In the genomic region with DNA sequence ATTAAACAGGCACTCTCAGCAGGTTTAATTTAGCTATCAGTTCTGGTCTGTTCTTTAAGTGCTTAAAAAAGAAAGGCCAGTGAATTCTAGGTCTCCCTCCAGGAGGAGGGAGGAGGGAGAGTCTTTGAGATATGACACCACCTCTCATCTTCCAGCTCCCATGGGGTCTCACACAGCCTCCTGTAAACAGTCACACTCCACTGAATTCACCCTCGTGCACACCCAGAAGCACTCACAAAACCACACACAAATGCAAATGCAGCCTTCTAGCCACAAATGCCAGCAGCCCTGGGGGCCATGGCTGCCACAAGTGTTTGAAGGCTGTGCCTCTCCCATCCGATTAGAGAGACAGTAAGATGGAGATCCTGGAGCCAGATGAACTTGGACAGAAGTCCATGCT, we compare ENCODE assay signal across 15 cellular contexts.
"Had no signal": no experiment of that assay in that cellular context is flagged by ENCODE, and none has a peak within 500 bp of the region (broad histone marks: within the 10 kb centered on the region; RNA-seq: fewer than 3 reads in every experiment).

No MANE protein-coding gene starts in this region.

- FAIRE-seq: TTC549 had no signal

- H2AFZ ChIP-seq: parathyroid adenoma had no signal

- ATAC-seq: stimulated activated naive CD8-positive, alpha-beta T cell treated with anti-CD3 and anti-CD28 coated beads, Interleukin-15, amount 100 ng/mL, for 72 hours; upper lobe of right lung had no signal

- H3K27me3 ChIP-seq: testis had no signal

- H3K9ac ChIP-seq: parathyroid adenoma had no signal

- H3K79me2 ChIP-seq: parathyroid adenoma had no signal

- H3K9me3 ChIP-seq: testis, upper lobe of right lung had no signal

- DNase-seq: activated CD4-positive, alpha-beta T cell treated with anti-CD3 and anti-CD28 coated beads, Interleukin-2, amount 50 U/mL, for 1 hour; activated CD4-positive, CD25-positive, alpha-beta regulatory T cell; activated naive CD8-positive, alpha-beta T cell treated with anti-CD3 and anti-CD28 coated beads, Interleukin-2, amount 10 ng/mL, durations not matched to agents 7 days and 5 days; activated T-cell treated with anti-CD3 and anti-CD28 coated beads, Interleukin-2, amount 50 U/mL, for 24 hours; anterior cingulate cortex; cerebellar nuclear complex; endodermal cell; hypothalamus; kidney glomerular epithelial cell; stimulated activated CD4-positive, alpha-beta T cell treated with anti-CD3 and anti-CD28 coated beads, Interleukin-2, amount 100 ng/mL, for 48 hours; stimulated activated naive CD8-positive, alpha-beta T cell treated with anti-CD3 and anti-CD28 coated beads, Interleukin-15, amount 100 ng/mL, for 72 hours; testis; upper lobe of right lung had no signal

- H3K27ac ChIP-seq: parathyroid adenoma, testis, upper lobe of right lung had no signal

- H3K4me3 ChIP-seq: testis, upper lobe of right lung had no signal

- H3K4me1 ChIP-seq: parathyroid adenoma, testis, upper lobe of right lung had no signal

- H3K36me3 ChIP-seq: upper lobe of right lung had no signal
